Comparison of ENCODE assay signal across 8 cellular contexts in genomic region chr7:72829291-72829963, GRCh38. TPM values are rescaled to one million over a fixed set of nuclear protein-coding genes. Genes with fewer than 3 reads are reported as not detected.
DNase-seq lines count a peak whose midpoint lies in the region; ATAC-seq and TF ChIP-seq lines count a peak whose summit lies in the region.
"Not testable (repeated sequence)": the region's sequence is repeated elsewhere in the genome, so short reads cannot be mapped to it uniquely, and the experiment has no call there.

No MANE protein-coding gene starts in this region.

- H3K9me3 ChIP-seq in AG04450 (ENCODE audit: control insufficient read depth, insufficient read depth, low read length); WERI-Rb-1 (ENCODE audit: severe bottlenecking); mammary epithelial cell (replicated peaks; ENCODE audit: insufficient read depth, low read length): not testable (repeated sequence)

- BruUV-seq in mammary epithelial cell (replicated peaks; lab: Mats Ljungman, UMichigan): TSS peak; percentile 76

- peak overlapping the region; percentile 69 for H3K4me3 ChIP-seq in AG04450 (ENCODE audit: low read depth, low read length)
- H3K4me3 ChIP-seq in WERI-Rb-1 (ENCODE audit: low read depth, low read length): peak overlapping the region; percentile 63
- peak overlapping the region; percentile 75 to 83 (median 76) for H3K4me3 ChIP-seq in mammary epithelial cell (replicated peaks in 1 of 3; ENCODE audit: insufficient read depth in 1 of 3, low read depth in 2 of 3, low read length in 3 of 3)
- peak overlapping the region; percentile 55 to 91 (median 79) for H3K4me3 ChIP-seq in skin epidermis

- WGBS in mammary epithelial cell (ENCODE audit: low coverage, missing lambda C conversion rate): 3% methylated on average over 21 of the region's 58 CpGs

- ATAC-seq in GM18907 (IDR thresholded peaks at IDR 0.05; ENCODE audit: unreplicated experiment) (peak; percentile 63), HG03139 (IDR thresholded peaks at IDR 0.05; ENCODE audit: unreplicated experiment) (peak; percentile 49)

- peak overlapping the region; percentile 96 for H3K27ac ChIP-seq in AG04450 (ENCODE audit: low read depth, low read length)
- H3K27ac ChIP-seq in WERI-Rb-1: peak overlapping the region; percentile 81
- H3K27ac ChIP-seq in mammary epithelial cell (ENCODE audit: insufficient read depth, low read depth, low read length): peak overlapping the region; percentile 69
- H3K27ac ChIP-seq in skin epidermis: peak overlapping the region; percentile 72 to 99 (median 89)

- H3K4me2 ChIP-seq in mammary epithelial cell (ENCODE audit: insufficient read depth, low read depth, low read length): peak overlapping the region; percentile 56

- H3K79me2 ChIP-seq in mammary epithelial cell (ENCODE audit: insufficient read depth, low read length): peaks cover 42% of the 10 kb centered on the region

- H3K9ac ChIP-seq in mammary epithelial cell (ENCODE audit: insufficient read depth, low read length): peak overlapping the region; percentile 66

- CTCF ChIA-PET in AG04450 (lab: Charles Lee) (interaction anchor here (1.2 to 1.7 kb wide), 4 partner anchors 11 to 89 kb away, joined by 3 to 9 read pairs (median 4); no protein-coding TSS in a partner anchor), mammary epithelial cell (lab: Charles Lee; ENCODE audit: low non-redundant PET) (interaction anchor here (0.6 kb wide), 1 partner anchor 86 kb away, joined by 3 read pairs; no protein-coding TSS in a partner anchor)

- dilution Hi-C loops in mammary epithelial cell (cut with HindIII; ENCODE audit: low sequenced_read_pairs): loop anchor here (5.0 kb wide), 1 partner anchor 88 kb away; no protein-coding TSS in a partner anchor

- not testable (repeated sequence) for H3K27me3 ChIP-seq in AG04450 (ENCODE audit: control insufficient read depth, insufficient read depth, low read length); WERI-Rb-1 (ENCODE audit: insufficient read depth, low read depth, severe bottlenecking); mammary epithelial cell (ENCODE audit: insufficient read depth, low read length)

- peaks cover 12% of the 10 kb centered on the region for H3K36me3 ChIP-seq in WERI-Rb-1
- H3K36me3 ChIP-seq in mammary epithelial cell (ENCODE audit: insufficient read depth, low read length): not testable (repeated sequence)

- peak; percentile 95 for DNase-seq in AG04450 (ENCODE audit: low read depth, low spot score)
- peak; percentile 93 for DNase-seq in NCI-H2196 treated with DMSO at 0.1 percent for 48 hours (lab: John Stamatoyannopoulos, UW; ENCODE audit: unreplicated experiment)
- peak; percentile 97 for DNase-seq in WERI-Rb-1
- peak; percentile 98 for DNase-seq in mammary epithelial cell
- peak; percentile 68 for DNase-seq in iPS-NIHi11 (ENCODE audit: low spot score)

- not testable (repeated sequence) for H4K20me1 ChIP-seq in mammary epithelial cell (ENCODE audit: insufficient read depth, low read length)

- intact Hi-C loops in mammary epithelial cell (cut with micrococcal nuclease): not testable (repeated sequence)

- POLR2A ChIA-PET in AG04450 (lab: Yijun Ruan, JAX): interaction anchor here (0.6 to 1.0 kb wide), 3 partner anchors 8 to 49 kb away, joined by 3 to 5 read pairs (median 4); no protein-coding TSS in a partner anchor

- in situ Hi-C loops in mammary epithelial cell (cut with MboI; ENCODE audit: low sequenced_read_pairs in 2 of 2): not testable (repeated sequence)

- peak overlapping the region; percentile 81 for H2AFZ ChIP-seq in mammary epithelial cell (ENCODE audit: low read depth, low read length)

- not testable (repeated sequence) for TF ChIP-seq CTCF in AG04450 (IDR thresholded peaks at IDR 0.05; ENCODE audit: low read depth, low read length); WERI-Rb-1 (IDR thresholded peaks at IDR 0.05; ENCODE audit: low read depth, low read length); mammary epithelial cell (conservative IDR thresholded peaks at IDR 0.05 in 1 of 2, IDR thresholded peaks at IDR 0.05 in 1 of 2; ENCODE audit: extremely low read depth in 1 of 2, insufficient read depth in 1 of 2, low read depth in 1 of 2, low read length in 2 of 2)

- not testable (repeated sequence) for H3K4me1 ChIP-seq in mammary epithelial cell (ENCODE audit: insufficient read depth, low read length)

RNA-seq across cellular contexts. Expression of gene TYW1B, which starts 1.4 kb away (rescaled TPM):
- 3.5 and 5.0 TPM in 2 replicates for polyA plus RNA-seq in AG04450 (2011; rRNA removed)
- polyA minus RNA-seq in AG04450 (2011; rRNA and poly(A)+ RNA removed): 6.2 and 6.4 TPM in 2 replicates
- 1 to 10 TPM; 1.3 to 3.8 TPM for total RNA-seq in mammary epithelial cell
- 0.88 TPM for polyA plus RNA-seq in mammary epithelial cell
- polyA minus RNA-seq in mammary epithelial cell: 2.0 TPM

Comparison
In these comparisons a context has a peak if more than half of its experiments do, and no peak if none do; other contexts are left out.
1. Peak in every context shown above with its lines: DNase-seq, ATAC-seq, H3K4me3 ChIP-seq and H3K27ac ChIP-seq.